ENCODE assay signal across 1 cellular context in the genomic region with DNA sequence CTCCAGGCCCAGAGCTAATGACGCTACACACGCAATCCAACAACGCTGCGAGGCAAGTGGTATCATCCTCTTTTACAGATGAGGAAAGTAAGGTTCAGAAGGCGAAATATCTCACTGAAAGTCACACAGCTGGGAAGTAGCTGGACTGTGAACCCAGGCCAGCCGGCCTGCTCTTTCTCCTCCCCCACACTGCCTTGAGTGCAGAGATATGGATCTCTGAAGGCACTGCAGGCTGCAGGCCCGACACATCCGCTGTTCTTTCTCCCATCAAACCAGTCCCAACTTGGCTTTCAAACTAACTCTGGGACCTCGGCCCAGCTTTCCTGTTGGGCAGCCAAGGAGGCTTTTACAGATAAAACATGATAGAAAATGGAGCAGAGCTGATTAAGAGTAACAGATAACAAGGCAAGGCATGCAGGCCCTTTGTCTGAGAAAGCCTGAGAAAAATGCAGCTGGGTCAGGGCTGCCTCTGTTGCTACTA.
TF ChIP-seq lines count a peak whose summit lies in the region.

No MANE protein-coding gene starts in this region.

TF ChIP-seq in K562, 482 proteins besides CTCF, POLR2A, EP300 and RAD21 (continued from another document and continues in another):
- TF ChIP-seq MGA (IDR thresholded peaks at IDR 0.05) (0 out of 2 replicates have a peak, but pooled peaks have one; percentile 31), BCOR (IDR thresholded peaks at IDR 0.05) (peak; percentile 76), SMC3 (conservative IDR thresholded peaks at IDR 0.05; ENCODE audit: insufficient read depth, low read depth, low read length) (no peak), ZSCAN29 (IDR thresholded peaks at IDR 0.05) (no peak), BACH1 (tag; IDR thresholded peaks at IDR 0.05) (no peak), NFIX (CRISPR knock-in tag; IDR thresholded peaks at IDR 0.05; ENCODE audit: low read depth) (no peak), TCF3 (CRISPR knock-in tag; IDR thresholded peaks at IDR 0.05) (peak; percentile 34), ZNF24 (IDR thresholded peaks at IDR 0.05) (no peak), ARID1B (IDR thresholded peaks at IDR 0.05) (peak; percentile 80), BRD9 (IDR thresholded peaks at IDR 0.05; ENCODE audit: low read depth, partially characterized antibody) (no peak), SLC30A9 (CRISPR knock-in tag; IDR thresholded peaks at IDR 0.05) (no peak), MECOM (CRISPR knock-in tag; IDR thresholded peaks at IDR 0.05) (0 out of 2 replicates have a peak, but pooled peaks have one; percentile 14), ZNF551 (CRISPR knock-in tag; IDR thresholded peaks at IDR 0.05) (no peak), JUND (IDR thresholded peaks at IDR 0.05; ENCODE audit: borderline replicate concordance, low read depth, low read length) (peak; percentile 66; the same call in 1 of the 2 replicates), JUND (tag; IDR thresholded peaks at IDR 0.05; ENCODE audit: borderline replicate concordance, low read depth, low read length) (peak; percentile 64; the same call in 1 of the 3 replicates), GATA2 (CRISPR knock-in tag; IDR thresholded peaks at IDR 0.05) (peak; percentile 94), RFX5 (IDR thresholded peaks at IDR 0.05; ENCODE audit: low read depth, low read length) (no peak), ZBTB33 (CRISPR knock-in tag; IDR thresholded peaks at IDR 0.05) (no peak)
- TF ChIP-seq, protein P1, sequence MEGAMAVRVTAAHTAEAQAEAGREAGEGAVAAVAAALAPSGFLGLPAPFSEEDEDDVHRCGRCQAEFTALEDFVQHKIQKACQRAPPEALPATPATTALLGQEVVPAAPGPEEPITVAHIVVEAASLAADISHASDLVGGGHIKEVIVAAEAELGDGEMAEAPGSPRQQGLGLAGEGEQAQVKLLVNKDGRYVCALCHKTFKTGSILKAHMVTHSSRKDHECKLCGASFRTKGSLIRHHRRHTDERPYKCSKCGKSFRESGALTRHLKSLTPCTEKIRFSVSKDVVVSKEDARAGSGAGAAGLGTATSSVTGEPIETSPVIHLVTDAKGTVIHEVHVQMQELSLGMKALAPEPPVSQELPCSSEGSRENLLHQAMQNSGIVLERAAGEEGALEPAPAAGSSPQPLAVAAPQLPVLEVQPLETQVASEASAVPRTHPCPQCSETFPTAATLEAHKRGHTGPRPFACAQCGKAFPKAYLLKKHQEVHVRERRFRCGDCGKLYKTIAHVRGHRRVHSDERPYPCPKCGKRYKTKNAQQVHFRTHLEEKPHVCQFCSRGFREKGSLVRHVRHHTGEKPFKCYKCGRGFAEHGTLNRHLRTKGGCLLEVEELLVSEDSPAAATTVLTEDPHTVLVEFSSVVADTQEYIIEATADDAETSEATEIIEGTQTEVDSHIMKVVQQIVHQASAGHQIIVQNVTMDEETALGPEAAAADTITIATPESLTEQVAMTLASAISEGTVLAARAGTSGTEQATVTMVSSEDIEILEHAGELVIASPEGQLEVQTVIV (CRISPR knock-in tag; IDR thresholded peaks at IDR 0.05; ENCODE audit: borderline replicate concordance) = no peak
- TF ChIP-seq, protein P2, sequence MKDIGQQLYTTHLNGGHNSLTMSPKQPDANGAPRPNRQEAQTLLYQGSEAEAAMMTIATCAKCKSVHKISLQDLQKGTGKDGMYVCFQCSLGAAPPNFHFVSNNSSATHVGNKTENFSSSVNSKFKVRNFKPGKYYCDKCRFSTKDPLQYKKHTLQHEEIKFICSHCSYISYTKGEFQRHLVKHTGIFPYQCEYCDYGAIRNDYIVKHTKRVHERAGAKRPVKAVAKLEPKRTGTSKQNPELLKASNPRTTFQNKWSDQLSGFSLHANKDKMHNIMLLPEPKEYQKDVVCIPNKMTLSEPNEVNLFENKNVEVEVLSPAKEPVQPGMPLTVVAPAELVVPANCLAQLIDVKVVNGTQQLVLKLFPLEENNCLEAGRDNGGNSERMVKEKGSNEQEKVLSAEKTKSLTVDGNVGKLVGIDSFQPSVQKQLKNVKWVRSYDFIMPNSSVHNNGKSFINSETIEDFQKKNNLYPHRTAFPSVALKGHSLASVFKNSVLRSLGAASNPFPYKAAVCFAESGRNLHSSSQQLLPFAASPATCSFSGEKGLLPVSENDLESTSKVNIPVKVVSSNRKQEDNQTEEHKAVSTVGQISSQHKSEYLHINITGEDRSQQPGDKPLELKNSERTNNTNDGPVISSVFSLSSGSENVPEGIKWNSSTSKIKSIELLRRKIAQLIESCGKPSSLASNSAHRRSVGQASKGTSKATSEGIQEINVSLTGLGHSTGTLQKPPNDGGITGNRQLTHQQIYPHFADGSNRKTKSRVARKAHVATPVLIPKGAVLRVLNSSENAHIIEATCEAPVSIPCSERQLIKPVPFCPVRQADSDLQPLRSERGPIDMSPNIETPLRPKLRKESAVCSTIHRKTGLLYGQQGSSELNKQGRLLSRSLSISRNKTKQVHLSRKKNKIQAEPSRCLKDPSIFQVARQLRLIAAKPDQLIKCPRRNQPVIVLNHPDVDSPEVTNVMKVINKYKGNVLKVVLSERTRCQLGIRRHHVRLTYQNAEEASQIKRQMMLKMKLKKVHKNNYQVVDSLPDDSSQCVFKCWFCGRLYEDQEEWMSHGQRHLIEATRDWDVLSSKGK (CRISPR knock-in tag; IDR thresholded peaks at IDR 0.05) = no peak
- TF ChIP-seq, protein P3, sequence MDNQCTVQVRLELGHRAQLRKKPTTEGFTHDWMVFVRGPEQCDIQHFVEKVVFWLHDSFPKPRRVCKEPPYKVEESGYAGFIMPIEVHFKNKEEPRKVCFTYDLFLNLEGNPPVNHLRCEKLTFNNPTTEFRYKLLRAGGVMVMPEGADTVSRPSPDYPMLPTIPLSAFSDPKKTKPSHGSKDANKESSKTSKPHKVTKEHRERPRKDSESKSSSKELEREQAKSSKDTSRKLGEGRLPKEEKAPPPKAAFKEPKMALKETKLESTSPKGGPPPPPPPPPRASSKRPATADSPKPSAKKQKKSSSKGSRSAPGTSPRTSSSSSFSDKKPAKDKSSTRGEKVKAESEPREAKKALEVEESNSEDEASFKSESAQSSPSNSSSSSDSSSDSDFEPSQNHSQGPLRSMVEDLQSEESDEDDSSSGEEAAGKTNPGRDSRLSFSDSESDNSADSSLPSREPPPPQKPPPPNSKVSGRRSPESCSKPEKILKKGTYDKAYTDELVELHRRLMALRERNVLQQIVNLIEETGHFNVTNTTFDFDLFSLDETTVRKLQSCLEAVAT (IDR thresholded peaks at IDR 0.05) = no peak
- TF ChIP-seq, protein P4, sequence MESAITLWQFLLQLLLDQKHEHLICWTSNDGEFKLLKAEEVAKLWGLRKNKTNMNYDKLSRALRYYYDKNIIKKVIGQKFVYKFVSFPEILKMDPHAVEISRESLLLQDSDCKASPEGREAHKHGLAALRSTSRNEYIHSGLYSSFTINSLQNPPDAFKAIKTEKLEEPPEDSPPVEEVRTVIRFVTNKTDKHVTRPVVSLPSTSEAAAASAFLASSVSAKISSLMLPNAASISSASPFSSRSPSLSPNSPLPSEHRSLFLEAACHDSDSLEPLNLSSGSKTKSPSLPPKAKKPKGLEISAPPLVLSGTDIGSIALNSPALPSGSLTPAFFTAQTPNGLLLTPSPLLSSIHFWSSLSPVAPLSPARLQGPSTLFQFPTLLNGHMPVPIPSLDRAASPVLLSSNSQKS (CRISPR knock-in tag; IDR thresholded peaks at IDR 0.05) = no peak
- TF ChIP-seq, protein P5, sequence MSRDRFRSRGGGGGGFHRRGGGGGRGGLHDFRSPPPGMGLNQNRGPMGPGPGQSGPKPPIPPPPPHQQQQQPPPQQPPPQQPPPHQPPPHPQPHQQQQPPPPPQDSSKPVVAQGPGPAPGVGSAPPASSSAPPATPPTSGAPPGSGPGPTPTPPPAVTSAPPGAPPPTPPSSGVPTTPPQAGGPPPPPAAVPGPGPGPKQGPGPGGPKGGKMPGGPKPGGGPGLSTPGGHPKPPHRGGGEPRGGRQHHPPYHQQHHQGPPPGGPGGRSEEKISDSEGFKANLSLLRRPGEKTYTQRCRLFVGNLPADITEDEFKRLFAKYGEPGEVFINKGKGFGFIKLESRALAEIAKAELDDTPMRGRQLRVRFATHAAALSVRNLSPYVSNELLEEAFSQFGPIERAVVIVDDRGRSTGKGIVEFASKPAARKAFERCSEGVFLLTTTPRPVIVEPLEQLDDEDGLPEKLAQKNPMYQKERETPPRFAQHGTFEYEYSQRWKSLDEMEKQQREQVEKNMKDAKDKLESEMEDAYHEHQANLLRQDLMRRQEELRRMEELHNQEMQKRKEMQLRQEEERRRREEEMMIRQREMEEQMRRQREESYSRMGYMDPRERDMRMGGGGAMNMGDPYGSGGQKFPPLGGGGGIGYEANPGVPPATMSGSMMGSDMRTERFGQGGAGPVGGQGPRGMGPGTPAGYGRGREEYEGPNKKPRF (IDR thresholded peaks at IDR 0.05; ENCODE audit: low read depth, low read length) = no peak
